In genomic region chr4:165288226-165288625, GRCh38 we compare ENCODE assay signal across 1 cellular context.
TF ChIP-seq lines count a peak whose summit lies in the region.

No MANE protein-coding gene starts in this region.

TF ChIP-seq in A549, 52 proteins besides CTCF, POLR2A, EP300 and RAD21 (continued from another document):
- no peak for TF ChIP-seq BCL3 (IDR thresholded peaks at IDR 0.05)
- TF ChIP-seq SREBF2 (IDR thresholded peaks at IDR 0.05), result no peak
